In genomic region chr15:69161878-69162213, GRCh38 we compare ENCODE assay signal across 7 cellular contexts. TPM values are rescaled to one million over a fixed set of nuclear protein-coding genes. Genes with fewer than 3 reads are reported as not detected.
DNase-seq lines count a peak whose midpoint lies in the region; ATAC-seq, FAIRE-seq and TF ChIP-seq lines count a peak whose summit lies in the region.

No MANE protein-coding gene starts in this region.

- no peak overlapping the region for H2BK120ac ChIP-seq in IMR-90 (ENCODE audit: low read depth, low read length)

- no peak overlapping the region for H4K8ac ChIP-seq in IMR-90 (ENCODE audit: low read depth in 2 of 2, low read length in 2 of 2)

- DNase-seq in IMR-90 (peak; percentile 4), adipocyte (ENCODE audit: low read depth) (no peak), kidney (no peak), NAMALWA (ENCODE audit: low spot score) (no peak), dermis blood vessel endothelial cell (no peak)

- POLR2A ChIA-PET in IMR-90 (lab: Charles Lee; ENCODE audit: unreplicated experiment): interaction anchor here (1.2 kb wide), 1 partner anchor 253 kb away, joined by 5 read pairs; no protein-coding TSS in a partner anchor

- ATAC-seq in IMR-90 (ENCODE audit: low read depth) (no peak), GM21619 (IDR thresholded peaks at IDR 0.05; ENCODE audit: unreplicated experiment) (no peak)

- CTCF ChIA-PET in IMR-90 (lab: Yijun Ruan, JAX): interaction anchor here (0.6 to 1.8 kb wide), 7 partner anchors 30 to 229 kb away, joined by 3 to 7 read pairs (median 4); no protein-coding TSS in a partner anchor

- H3K4me3 ChIP-seq in IMR-90 (ENCODE audit: insufficient read depth, low read depth, low read length) (peak overlapping the region; percentile 84), adipocyte (ENCODE audit: low read length) (peak overlapping the region; percentile 91), kidney (ENCODE audit: low read length in 2 of 2) (peak overlapping the region; percentile 61 to 72), subcutaneous abdominal adipose tissue (ENCODE audit: low read depth in 1 of 5, low read length in 5 of 5) (peak overlapping the region; percentile 80 to 96 (median 91))

- H4K91ac ChIP-seq in IMR-90 (ENCODE audit: insufficient read depth, low read depth, low read length): peak overlapping the region; percentile 43; the same call in 1 of the 2 replicates

- 0 out of 2 replicates have a peak, but pooled peaks cover 5% of the 10 kb centered on the region for H4K20me1 ChIP-seq in IMR-90 (ENCODE audit: insufficient read depth, low read length)

- no peak overlapping the region for H2AK9ac ChIP-seq in IMR-90 (replicated peaks; ENCODE audit: low read depth, low read length, poor library complexity)

- H3K18ac ChIP-seq in IMR-90 (ENCODE audit: low read depth, low read length): no peak overlapping the region

- H4K5ac ChIP-seq in IMR-90 (ENCODE audit: low read depth, low read length): no peak overlapping the region

- TF ChIP-seq POLR2A in IMR-90 (IDR thresholded peaks at IDR 0.05; ENCODE audit: low read depth, low read length): no peak

- H3K14ac ChIP-seq in IMR-90 (replicated peaks; ENCODE audit: low read depth, low read length): no peak overlapping the region

- WGBS in IMR-90 (ENCODE audit: extremely low coverage in 2 of 2, insufficient read length in 1 of 2), 2 experiments: no CpG with 5 or more reads among the region's 5 CpGs

- H2BK15ac ChIP-seq in IMR-90 (ENCODE audit: low read depth, low read length): no peak overlapping the region

- H3K4me1 ChIP-seq in IMR-90 (ENCODE audit: control insufficient read depth, insufficient read depth, low read length): peaks cover 2% of the 10 kb centered on the region; the same call in 1 of the 2 replicates
- peaks cover 12% of the 10 kb centered on the region for H3K4me1 ChIP-seq in adipocyte (ENCODE audit: control insufficient read depth, insufficient read depth, low read length)
- peaks cover 0 to 6% of the 10 kb centered on the region in 2 donors for H3K4me1 ChIP-seq in kidney (ENCODE audit: control insufficient read depth in 1 of 2, insufficient read depth in 1 of 2, low read depth in 1 of 2, low read length in 2 of 2)
- peaks cover 0 to 22% (median 15%) of the 10 kb centered on the region in 5 donors for H3K4me1 ChIP-seq in subcutaneous abdominal adipose tissue (ENCODE audit: control insufficient read depth in 5 of 5, insufficient read depth in 5 of 5, low read length in 5 of 5)

- H3K9ac ChIP-seq in IMR-90 (ENCODE audit: low read depth, low read length): peak overlapping the region; percentile 86
- H3K9ac ChIP-seq in adipocyte (ENCODE audit: low read length): peak overlapping the region; percentile 92
- H3K9ac ChIP-seq in kidney (ENCODE audit: low read length in 2 of 2): peak overlapping the region in 1 of 2 donors; percentile 85
- peak overlapping the region; percentile 51 to 96 (median 87) for H3K9ac ChIP-seq in subcutaneous abdominal adipose tissue (ENCODE audit: low read length in 5 of 5)

- H3K4me2 ChIP-seq in IMR-90 (ENCODE audit: low read depth, low read length): peak overlapping the region; percentile 92

- H2AFZ ChIP-seq in IMR-90 (replicated peaks; ENCODE audit: low read length, poor library complexity): peak overlapping the region; percentile 94

- H3K36me3 ChIP-seq in IMR-90 (ENCODE audit: control insufficient read depth, insufficient read depth, low read length): no peaks in the 10 kb centered on the region
- no peaks in the 10 kb centered on the region for H3K36me3 ChIP-seq in adipocyte (ENCODE audit: control insufficient read depth, insufficient read depth, low read length, severe bottlenecking)
- no peaks in the 10 kb centered on the region for H3K36me3 ChIP-seq in kidney (ENCODE audit: control insufficient read depth in 1 of 2, insufficient read depth in 2 of 2, low read length in 2 of 2)
- H3K36me3 ChIP-seq in subcutaneous abdominal adipose tissue (ENCODE audit: control insufficient read depth in 5 of 5, insufficient read depth in 5 of 5, low read length in 5 of 5): no peaks in the 10 kb centered on the region

- no peak overlapping the region for H2BK5ac ChIP-seq in IMR-90 (ENCODE audit: low read depth, low read length, poor library complexity, severe bottlenecking)

- FAIRE-seq in kidney (lab: Jason Lieb, UNC): no peak

- H3K79me1 ChIP-seq in IMR-90 (ENCODE audit: low read depth in 1 of 2, low read length in 2 of 2): peaks cover 7 to 42% of the 10 kb centered on the region in 2 experiments; a peak in 3 of 4 replicates

- H3K23ac ChIP-seq in IMR-90 (ENCODE audit: low read depth, low read length): peak overlapping the region; percentile 63

- in situ Hi-C loops in IMR-90 (cut with MboI; ENCODE audit: low sequenced_read_pairs): no loop called here

- H3K9me1 ChIP-seq in IMR-90 (ENCODE audit: insufficient read depth, low read length): peaks cover 3% of the 10 kb centered on the region

- no peak overlapping the region for H2BK20ac ChIP-seq in IMR-90 (ENCODE audit: low read depth, low read length)

- H3K56ac ChIP-seq in IMR-90 (ENCODE audit: extremely low read depth, insufficient read depth, low read length): no peak overlapping the region

- H3K4ac ChIP-seq in IMR-90 (ENCODE audit: low read depth, low read length): no peak overlapping the region

- peak overlapping the region; percentile 13; the same call in 1 of the 2 replicates for H3K27ac ChIP-seq in IMR-90 (ENCODE audit: insufficient read depth, low read length)
- no peak overlapping the region for H3K27ac ChIP-seq in kidney (ENCODE audit: low read depth in 2 of 2, low read length in 2 of 2)
- H3K27ac ChIP-seq in subcutaneous abdominal adipose tissue (ENCODE audit: low read depth, low read length): no peak overlapping the region

- intact Hi-C loops in IMR-90 (cut with micrococcal nuclease) (loop anchor here (1.0 to 10.0 kb wide), 5 partner anchors 50 to 293 kb away; partner anchors contain the start of gene RPLP1), kidney (cut with DNase I) (no loop called here)

- TF ChIP-seq CTCF in IMR-90 (conservative IDR thresholded peaks at IDR 0.05; ENCODE audit: low read depth, low read length) (no peak), kidney (IDR thresholded peaks at IDR 0.05; ENCODE audit: borderline replicate concordance, extremely low read depth, insufficient read depth) (no peak)

- BruUV-seq in IMR-90 (replicated peaks; lab: Mats Ljungman, UMichigan): no TSS peak

- no peak for TF ChIP-seq RAD21 in IMR-90 (IDR thresholded peaks at IDR 0.05; ENCODE audit: low read length)

- dilution Hi-C loops in IMR-90 (cut with HindIII; ENCODE audit: low sequenced_read_pairs, unreplicated experiment): no loop called here

- no peaks in the 10 kb centered on the region for H3K27me3 ChIP-seq in IMR-90 (ENCODE audit: control insufficient read depth, insufficient read depth, low read length)
- H3K27me3 ChIP-seq in adipocyte (replicated peaks; ENCODE audit: control insufficient read depth, insufficient read depth, low read length): no peaks in the 10 kb centered on the region
- no peaks in the 10 kb centered on the region for H3K27me3 ChIP-seq in subcutaneous abdominal adipose tissue (ENCODE audit: control insufficient read depth in 5 of 5, insufficient read depth in 4 of 5, low read length in 5 of 5)

- H3K9me3 ChIP-seq in IMR-90 (ENCODE audit: control insufficient read depth, insufficient read depth, low read length) (no peaks in the 10 kb centered on the region), adipocyte (ENCODE audit: control insufficient read depth, low read length) (no peaks in the 10 kb centered on the region), kidney (ENCODE audit: control insufficient read depth in 1 of 2, low read length in 2 of 2) (no peaks in the 10 kb centered on the region), subcutaneous abdominal adipose tissue (ENCODE audit: control insufficient read depth in 5 of 5, low read length in 5 of 5) (no peaks in the 10 kb centered on the region)

- H2AK5ac ChIP-seq in IMR-90 (ENCODE audit: low read depth, low read length): no peak overlapping the region

TF ChIP-seq in IMR-90, 13 proteins besides CTCF, POLR2A, EP300 and RAD21 (continues in another document):
- no peak for TF ChIP-seq FOS (IDR thresholded peaks at IDR 0.05; ENCODE audit: low read depth, low read length)
- no peak for TF ChIP-seq SMC3 (IDR thresholded peaks at IDR 0.05; ENCODE audit: low read depth, low read length)
- no peak for TF ChIP-seq CHD1 (IDR thresholded peaks at IDR 0.05; ENCODE audit: low read depth, low read length)
- no peak for TF ChIP-seq USF2 (IDR thresholded peaks at IDR 0.05; ENCODE audit: low read depth, low read length)
- no peak for TF ChIP-seq MAZ (IDR thresholded peaks at IDR 0.05; ENCODE audit: borderline replicate concordance, low read depth, low read length)
- TF ChIP-seq MXI1 (IDR thresholded peaks at IDR 0.05; ENCODE audit: borderline replicate concordance, low read depth, low read length): no peak
- TF ChIP-seq NFE2L2 (IDR thresholded peaks at IDR 0.05; ENCODE audit: low read depth, low read length): no peak
- no peak for TF ChIP-seq CEBPB (IDR thresholded peaks at IDR 0.05; ENCODE audit: low read depth, low read length)
- TF ChIP-seq, protein P1, sequence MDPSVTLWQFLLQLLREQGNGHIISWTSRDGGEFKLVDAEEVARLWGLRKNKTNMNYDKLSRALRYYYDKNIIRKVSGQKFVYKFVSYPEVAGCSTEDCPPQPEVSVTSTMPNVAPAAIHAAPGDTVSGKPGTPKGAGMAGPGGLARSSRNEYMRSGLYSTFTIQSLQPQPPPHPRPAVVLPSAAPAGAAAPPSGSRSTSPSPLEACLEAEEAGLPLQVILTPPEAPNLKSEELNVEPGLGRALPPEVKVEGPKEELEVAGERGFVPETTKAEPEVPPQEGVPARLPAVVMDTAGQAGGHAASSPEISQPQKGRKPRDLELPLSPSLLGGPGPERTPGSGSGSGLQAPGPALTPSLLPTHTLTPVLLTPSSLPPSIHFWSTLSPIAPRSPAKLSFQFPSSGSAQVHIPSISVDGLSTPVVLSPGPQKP (IDR thresholded peaks at IDR 0.05; ENCODE audit: borderline replicate concordance, low read depth, low read length): no peak
- no peak for TF ChIP-seq MAFK (IDR thresholded peaks at IDR 0.05; ENCODE audit: low read depth, low read length)
- TF ChIP-seq RCOR1 (IDR thresholded peaks at IDR 0.05; ENCODE audit: insufficient replicate concordance, low read length): no peak

RNA-seq across cellular contexts. Expression of gene GLCE, which starts 1.4 kb away (rescaled TPM):
- 29.6 and 38.0 TPM in 2 replicates for total RNA-seq in IMR-90 (2012; rRNA removed)
- polyA plus RNA-seq in IMR-90 (2012; rRNA removed): 14.1 and 15.3 TPM in 2 replicates
- 4.0 and 5.7 TPM in 2 replicates for polyA plus RNA-seq in IMR-90 (2012; cell fraction: cytosol; rRNA removed)
- polyA plus RNA-seq in IMR-90 (2012; cell fraction: nucleus; rRNA removed; ENCODE audit: low replicate concordance): 1.5 and 12.9 TPM in 2 replicates
- total RNA-seq in kidney: 18.0 TPM
- 14.9 TPM for polyA plus RNA-seq in kidney (ENCODE audit: insufficient read depth, low read depth, low replicate concordance)
- total RNA-seq in dermis blood vessel endothelial cell: 65.7 and 79.2 TPM in 2 replicates
